In the genomic region with DNA sequence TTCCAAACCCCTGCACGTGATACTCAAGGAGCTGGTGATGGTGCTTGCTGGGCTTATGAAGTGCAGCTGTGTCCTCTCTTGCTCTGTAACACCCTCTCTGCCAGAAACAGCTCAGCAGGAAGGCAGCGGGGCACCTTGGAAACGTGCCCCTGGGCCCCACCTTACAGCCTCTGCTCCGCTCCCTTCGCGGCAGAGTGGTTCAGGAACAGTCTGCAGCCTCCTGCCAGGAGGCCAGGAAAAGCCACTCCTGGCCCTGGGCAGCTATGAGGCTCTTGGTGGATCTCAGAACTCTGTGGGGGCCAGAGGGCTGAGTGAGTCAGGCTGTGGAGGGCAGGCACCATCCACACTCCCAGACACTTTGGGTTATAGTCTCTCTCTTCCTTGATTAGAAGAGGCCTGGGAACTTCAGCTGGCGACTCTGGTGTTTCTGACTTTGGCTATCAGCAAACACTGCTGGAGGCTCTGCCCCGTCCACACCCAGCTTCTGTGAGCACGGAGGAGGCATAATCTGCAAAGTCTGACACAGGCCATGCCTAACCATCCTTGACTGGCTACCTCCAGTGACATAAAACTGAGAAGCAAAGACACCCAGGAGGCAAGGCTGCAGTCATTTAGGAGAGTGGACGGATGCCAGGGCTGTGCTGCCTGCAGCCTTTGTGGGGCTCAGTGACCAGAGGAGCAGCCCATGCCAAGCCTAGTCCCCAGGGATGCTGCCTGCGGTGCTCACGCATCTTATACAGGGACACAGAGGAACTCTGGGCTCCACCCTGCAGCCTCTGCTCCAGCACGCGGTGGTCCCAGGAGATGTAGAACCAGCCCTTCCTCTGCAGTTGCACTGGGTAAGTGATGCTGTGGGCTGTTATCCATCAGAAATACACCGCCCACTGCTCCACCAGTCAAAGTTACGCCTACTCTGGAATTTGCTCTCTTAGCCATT, we compare ENCODE assay signal across 12 cellular contexts.
A peak's percentile ranks its signal among the peaks of the same experiment; 100 is the strongest.
DNase-seq lines count a peak whose midpoint lies in the region; ATAC-seq and TF ChIP-seq lines count a peak whose summit lies in the region.
"Had no signal": no experiment of that assay in that cellular context is flagged by ENCODE, and none has a peak within 500 bp of the region (broad histone marks: within the 10 kb centered on the region; RNA-seq: fewer than 3 reads in every experiment).

No MANE protein-coding gene starts in this region.

- H3K27ac Mint-ChIP-seq in GM23338, result no peak overlapping the region
- H3K27ac Mint-ChIP-seq: activated B cell treated with CpG ODN at 0.5 μM for 24 hours, B cell, memory B cell had no signal

- 36% methylated on average over 16 of the region's 16 CpGs for WGBS in right cardiac atrium
- WGBS in testis, 2 donors, result 68 to 74% methylated on average over 13 to 16 of the region's 16 CpGs

- H3K36me3 ChIP-seq in testis (ENCODE audit: low read depth, missing control alignments) (no peaks in the 10 kb centered on the region), GM23338 (ENCODE audit: insufficient read depth) (no peaks in the 10 kb centered on the region; the same call in 1 of the 2 replicates)

- TF ChIP-seq CTCF in testis (IDR thresholded peaks at IDR 0.05) (no peak), GM23338 (conservative IDR thresholded peaks at IDR 0.05; ENCODE audit: low read depth in 2 of 2) (no peak)

- H3K4me1 Mint-ChIP-seq in GM23338, result peaks cover 7% of the 10 kb centered on the region; the same call in 1 of the 3 replicates
- H3K4me1 Mint-ChIP-seq: activated B cell treated with CpG ODN at 0.5 μM for 24 hours, B cell, memory B cell had no signal

- H3K4me3 ChIP-seq in right cardiac atrium (ENCODE audit: low read length), result no peak overlapping the region
- H3K4me3 ChIP-seq in testis, result no peak overlapping the region
- no peak overlapping the region for H3K4me3 ChIP-seq in GM23338

- H3K9me2 ChIP-seq in GM23338 (ENCODE audit: insufficient read depth), result no peaks in the 10 kb centered on the region

- no peak for TF ChIP-seq POLR2A in testis (IDR thresholded peaks at IDR 0.05)

- H3K27ac ChIP-seq in right cardiac atrium (ENCODE audit: low read length), result no peak overlapping the region
- H3K27ac ChIP-seq in testis, result no peak overlapping the region
- no peak overlapping the region for H3K27ac ChIP-seq in GM23338 (ENCODE audit: low read depth)

- H3K79me2 ChIP-seq in GM23338 (replicated peaks; ENCODE audit: insufficient read depth), result no peaks in the 10 kb centered on the region

- no peak overlapping the region for H2AFZ ChIP-seq in GM23338

- intact Hi-C loops in right cardiac atrium (cut with DNase I), result no loop called here
- intact Hi-C loops in testis (cut with DNase I; ENCODE audit: low total_unique reads), result no loop called here

- H3K27me3 ChIP-seq in right cardiac atrium (ENCODE audit: control insufficient read depth, insufficient read depth) (no peaks in the 10 kb centered on the region), testis (no peaks in the 10 kb centered on the region), GM23338 (ENCODE audit: insufficient read depth) (no peaks in the 10 kb centered on the region)

- ATAC-seq in right cardiac atrium (peak; percentile 79), GM23338 (no peak), HG03139 (IDR thresholded peaks at IDR 0.05; ENCODE audit: unreplicated experiment) (no peak)

- H3K9me3 ChIP-seq in right cardiac atrium (ENCODE audit: control insufficient read depth, low read length) (no peaks in the 10 kb centered on the region), testis (no peaks in the 10 kb centered on the region)

- peaks cover 5% of the 10 kb centered on the region for H3K27me3 Mint-ChIP-seq in GM23338 (ENCODE audit: insufficient read depth, low read depth, poor library complexity)

- no peaks in the 10 kb centered on the region for H3F3A ChIP-seq in GM23338 (replicated peaks; ENCODE audit: low read depth)

- peaks cover 22% of the 10 kb centered on the region for H3K9me3 Mint-ChIP-seq in GM23338

- H3K4me2 ChIP-seq in GM23338, result no peak overlapping the region

- H3K4me1 ChIP-seq in right cardiac atrium (ENCODE audit: control insufficient read depth, insufficient read depth, low read length) (peaks cover 5% of the 10 kb centered on the region), testis (no peaks in the 10 kb centered on the region), GM23338 (ENCODE audit: insufficient read depth) (no peaks in the 10 kb centered on the region)

- DNase-seq in activated CD4-positive, CD25-positive, alpha-beta regulatory T cell treated with anti-CD3 and anti-CD28 coated beads, Interleukin-2, amount 50 U/mL, for 72 hours, result peak; percentile 18
- no peak for DNase-seq in activated CD4-positive, CD25-positive, alpha-beta regulatory T cell (lab: John Stamatoyannopoulos, UW)
- peak; percentile 5 for DNase-seq in amniotic epithelial cell (ENCODE audit: low read depth)
- peak; percentile 78 to 84 (median 82) for DNase-seq in right cardiac atrium
- DNase-seq in testis, result peak; percentile 27
- DNase-seq in GM23338 (ENCODE audit: low spot score), result no peak
- DNase-seq in NCI-H2171 treated with DMSO at 0.1 percent for 48 hours (lab: John Stamatoyannopoulos, UW), result no peak
- DNase-seq: activated B cell treated with CpG ODN at 0.5 μM for 24 hours, SHP77 had no signal

- H4K20me1 ChIP-seq in GM23338 (replicated peaks; ENCODE audit: insufficient read depth), result no peaks in the 10 kb centered on the region

- no peaks in the 10 kb centered on the region for H3K36me3 Mint-ChIP-seq in GM23338 (ENCODE audit: low read depth)
- H3K36me3 Mint-ChIP-seq: memory B cell had no signal

- no peak overlapping the region for H3K4me3 Mint-ChIP-seq in GM23338
- H3K4me3 Mint-ChIP-seq: activated B cell treated with CpG ODN at 0.5 μM for 24 hours, B cell, memory B cell had no signal

TF ChIP-seq in GM23338, 12 proteins besides CTCF, POLR2A, EP300 and RAD21:
- TF ChIP-seq POLR2AphosphoS5 (IDR thresholded peaks at IDR 0.05; ENCODE audit: low read depth) (no peak), ZNF331 (CRISPR knock-in tag; IDR thresholded peaks at IDR 0.05; ENCODE audit: low read depth) (no peak)
- TF ChIP-seq, protein P1, sequence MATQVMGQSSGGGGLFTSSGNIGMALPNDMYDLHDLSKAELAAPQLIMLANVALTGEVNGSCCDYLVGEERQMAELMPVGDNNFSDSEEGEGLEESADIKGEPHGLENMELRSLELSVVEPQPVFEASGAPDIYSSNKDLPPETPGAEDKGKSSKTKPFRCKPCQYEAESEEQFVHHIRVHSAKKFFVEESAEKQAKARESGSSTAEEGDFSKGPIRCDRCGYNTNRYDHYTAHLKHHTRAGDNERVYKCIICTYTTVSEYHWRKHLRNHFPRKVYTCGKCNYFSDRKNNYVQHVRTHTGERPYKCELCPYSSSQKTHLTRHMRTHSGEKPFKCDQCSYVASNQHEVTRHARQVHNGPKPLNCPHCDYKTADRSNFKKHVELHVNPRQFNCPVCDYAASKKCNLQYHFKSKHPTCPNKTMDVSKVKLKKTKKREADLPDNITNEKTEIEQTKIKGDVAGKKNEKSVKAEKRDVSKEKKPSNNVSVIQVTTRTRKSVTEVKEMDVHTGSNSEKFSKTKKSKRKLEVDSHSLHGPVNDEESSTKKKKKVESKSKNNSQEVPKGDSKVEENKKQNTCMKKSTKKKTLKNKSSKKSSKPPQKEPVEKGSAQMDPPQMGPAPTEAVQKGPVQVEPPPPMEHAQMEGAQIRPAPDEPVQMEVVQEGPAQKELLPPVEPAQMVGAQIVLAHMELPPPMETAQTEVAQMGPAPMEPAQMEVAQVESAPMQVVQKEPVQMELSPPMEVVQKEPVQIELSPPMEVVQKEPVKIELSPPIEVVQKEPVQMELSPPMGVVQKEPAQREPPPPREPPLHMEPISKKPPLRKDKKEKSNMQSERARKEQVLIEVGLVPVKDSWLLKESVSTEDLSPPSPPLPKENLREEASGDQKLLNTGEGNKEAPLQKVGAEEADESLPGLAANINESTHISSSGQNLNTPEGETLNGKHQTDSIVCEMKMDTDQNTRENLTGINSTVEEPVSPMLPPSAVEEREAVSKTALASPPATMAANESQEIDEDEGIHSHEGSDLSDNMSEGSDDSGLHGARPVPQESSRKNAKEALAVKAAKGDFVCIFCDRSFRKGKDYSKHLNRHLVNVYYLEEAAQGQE (IDR thresholded peaks at IDR 0.05; ENCODE audit: unreplicated experiment), result no peak
- TF ChIP-seq, protein P2, sequence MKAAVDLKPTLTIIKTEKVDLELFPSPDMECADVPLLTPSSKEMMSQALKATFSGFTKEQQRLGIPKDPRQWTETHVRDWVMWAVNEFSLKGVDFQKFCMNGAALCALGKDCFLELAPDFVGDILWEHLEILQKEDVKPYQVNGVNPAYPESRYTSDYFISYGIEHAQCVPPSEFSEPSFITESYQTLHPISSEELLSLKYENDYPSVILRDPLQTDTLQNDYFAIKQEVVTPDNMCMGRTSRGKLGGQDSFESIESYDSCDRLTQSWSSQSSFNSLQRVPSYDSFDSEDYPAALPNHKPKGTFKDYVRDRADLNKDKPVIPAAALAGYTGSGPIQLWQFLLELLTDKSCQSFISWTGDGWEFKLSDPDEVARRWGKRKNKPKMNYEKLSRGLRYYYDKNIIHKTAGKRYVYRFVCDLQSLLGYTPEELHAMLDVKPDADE (IDR thresholded peaks at IDR 0.05), result no peak

Comparison
In these comparisons a context has a peak if more than half of its experiments do, and no peak if none do; other contexts are left out.
1. DNase-seq: peak in activated CD4-positive, CD25-positive, alpha-beta regulatory T cell treated with anti-CD3 and anti-CD28 coated beads, Interleukin-2, amount 50 U/mL, for 72 hours (single experiment), amniotic epithelial cell (single experiment), right cardiac atrium (3 of 3) and testis (single experiment); none in activated CD4-positive, CD25-positive, alpha-beta regulatory T cell (0 of 4), GM23338 (single experiment) and NCI-H2171 treated with DMSO at 0.1 percent for 48 hours (single experiment).
2. ATAC-seq: peak in right cardiac atrium (2 of 2); none in GM23338 (single experiment) and HG03139 (single experiment).